In the genomic region with DNA sequence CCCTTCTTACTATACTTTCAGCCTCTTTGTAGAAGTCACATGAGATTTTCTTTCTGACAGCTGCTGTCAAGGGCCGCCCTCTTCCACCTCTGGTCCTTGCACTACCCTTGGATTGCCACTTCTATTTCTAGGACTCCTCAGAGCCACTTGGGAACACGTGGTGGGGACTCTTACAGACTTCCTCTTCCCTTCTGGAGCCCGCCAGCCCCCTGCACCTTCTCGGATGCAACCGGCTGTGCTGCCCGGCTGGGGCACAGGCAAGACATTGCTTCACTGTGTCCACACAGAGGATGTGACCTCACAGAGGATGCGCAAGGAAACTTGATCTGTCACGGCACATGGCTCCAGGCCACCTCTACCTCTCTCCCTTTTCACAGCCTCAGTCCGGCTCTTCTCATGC, we compare ENCODE assay signal across 1 cellular context.
A peak's percentile ranks its signal among the peaks of the same experiment; 100 is the strongest.
TF ChIP-seq lines count a peak whose summit lies in the region.

No MANE protein-coding gene starts in this region.

TF ChIP-seq in H1, 55 proteins besides CTCF, POLR2A, EP300 and RAD21 (continued from another document):
- no peak for TF ChIP-seq TAF7 (optimal IDR thresholded peaks at IDR 0.05; ENCODE audit: borderline replicate concordance, low read depth, low read length)
- peak; percentile 27; the same call in 1 of the 2 replicates for TF ChIP-seq MAX (IDR thresholded peaks at IDR 0.05)
